Comparison of ENCODE assay signal across 26 cellular contexts in the genomic region with DNA sequence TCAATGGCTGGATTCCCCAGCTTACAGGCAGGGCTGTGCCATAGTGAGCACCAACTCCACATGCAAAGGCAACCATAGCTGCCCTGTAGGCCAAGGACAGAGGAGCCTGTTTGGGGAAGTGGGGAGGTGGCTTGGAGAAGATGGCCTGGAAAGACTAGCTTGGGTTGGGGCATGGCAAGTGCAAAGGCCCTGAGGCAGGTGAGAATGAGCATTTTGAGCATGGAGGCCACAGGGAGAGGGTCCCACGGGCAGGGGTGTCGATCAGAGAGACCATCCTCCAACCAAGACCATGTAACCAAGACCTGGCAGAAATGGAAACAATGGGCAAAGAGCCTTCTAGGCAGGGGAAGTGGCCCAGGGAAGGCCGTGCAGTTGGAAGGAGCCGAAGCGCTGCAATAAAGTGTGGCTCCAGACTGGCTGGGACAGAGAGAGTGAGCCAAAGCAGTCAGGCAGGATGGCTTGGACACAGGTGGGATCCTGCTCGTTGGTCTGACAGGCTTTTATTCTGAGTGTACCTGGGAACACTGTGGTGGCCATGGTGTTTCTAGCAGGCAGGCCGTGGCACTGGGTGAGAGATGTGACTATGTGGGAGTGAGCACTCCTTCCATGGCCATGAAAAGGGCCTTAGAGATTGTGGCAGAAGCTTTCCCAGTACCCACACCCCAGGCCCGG. TPM values are rescaled to one million over a fixed set of nuclear protein-coding genes. Genes with fewer than 3 reads are reported as not detected.
A peak's percentile ranks its signal among the peaks of the same experiment; 100 is the strongest.
DNase-seq lines count a peak whose midpoint lies in the region; ATAC-seq and TF ChIP-seq lines count a peak whose summit lies in the region.
"Had no signal": no experiment of that assay in that cellular context is flagged by ENCODE, and none has a peak within 500 bp of the region (broad histone marks: within the 10 kb centered on the region; RNA-seq: fewer than 3 reads in every experiment).

No MANE protein-coding gene starts in this region.

- H3K9ac ChIP-seq in mucosa of stomach (ENCODE audit: low read length), result peak overlapping the region; percentile 56

- no peaks in the 10 kb centered on the region for H3K27me3 ChIP-seq in mucosa of stomach (ENCODE audit: control insufficient read depth, insufficient read depth, low read length)
- H3K27me3 ChIP-seq in thyroid gland, result no peaks in the 10 kb centered on the region
- H3K27me3 ChIP-seq: esophagus squamous epithelium, tibial artery had no signal

- no peaks in the 10 kb centered on the region for H3K36me3 Mint-ChIP-seq in T-helper 2 cell treated with Interferon-gamma antibody and Interleukin-4, amounts not matched to agents 5 μg/mL and 100 μg/mL, for 36 hours (ENCODE audit: low read depth)
- H3K36me3 Mint-ChIP-seq in T-helper 17 cell (ENCODE audit: low read depth), result no peaks in the 10 kb centered on the region
- H3K36me3 Mint-ChIP-seq: mesothelial cell of epicardium had no signal

- TF ChIP-seq CTCF in thyroid gland (IDR thresholded peaks at IDR 0.05), result no peak

- peak overlapping the region; percentile 20 for H3K27ac Mint-ChIP-seq in T-helper 2 cell treated with Interferon-gamma antibody and Interleukin-4, amounts not matched to agents 5 μg/mL and 100 μg/mL, for 36 hours
- peak overlapping the region; percentile 77 for H3K27ac Mint-ChIP-seq in T-helper 17 cell

- DNase-seq in T-helper 2 cell treated with Interferon-gamma antibody and Interleukin-4, amounts not matched to agents 5 μg/mL and 100 μg/mL, for 36 hours (ENCODE audit: low spot score), result no peak
- DNase-seq in T-helper 2 cell, result no peak
- DNase-seq in T-helper 17 cell, result no peak
- peak; percentile 52 to 55 for DNase-seq in thyroid gland
- DNase-seq in amniotic stem cell (lab: John Stamatoyannopoulos, UW), result no peak
- no peak for DNase-seq in stimulated activated CD4-positive, alpha-beta T cell treated with anti-CD3 and anti-CD28 coated beads, Interleukin-1b, Interleukin-23, amount 100 ng/mL, for 48 hours
- DNase-seq: 8988T; activated CD4-positive, alpha-beta T cell treated with anti-CD3 and anti-CD28 coated beads for 1 hour; DMS 273 treated with DMSO at 0.1 percent for 48 hours; esophagus squamous epithelium; H9; left cardiac atrium; NCI-H1694; NCI-H345; retina; stimulated activated CD4-positive, alpha-beta T cell treated with anti-CD3 and anti-CD28 coated beads, Interleukin-12 subunit alpha, Interleukin-12 subunit beta, amount 100 ng/mL, for 4 hours had no signal

- H3K4me3 Mint-ChIP-seq in T-helper 2 cell treated with Interferon-gamma antibody and Interleukin-4, amounts not matched to agents 5 μg/mL and 100 μg/mL, for 36 hours, result no peak overlapping the region
- H3K4me3 Mint-ChIP-seq in T-helper 17 cell, result no peak overlapping the region
- H3K4me3 Mint-ChIP-seq: B cell, H9, mesothelial cell of epicardium, neural crest cell had no signal

- 85% methylated on average over 8 of the region's 8 CpGs for WGBS in thyroid gland, 2 donors

- H3K36me3 ChIP-seq in mucosa of stomach (ENCODE audit: control insufficient read depth, insufficient read depth, low read length) (no peaks in the 10 kb centered on the region), thyroid gland (no peaks in the 10 kb centered on the region)
- H3K36me3 ChIP-seq: cardiac muscle cell, esophagus squamous epithelium, tibial artery had no signal

- H3K27me3 Mint-ChIP-seq in T-helper 2 cell treated with Interferon-gamma antibody and Interleukin-4, amounts not matched to agents 5 μg/mL and 100 μg/mL, for 36 hours (ENCODE audit: low read depth), result peaks cover 5% of the 10 kb centered on the region
- no peaks in the 10 kb centered on the region for H3K27me3 Mint-ChIP-seq in T-helper 17 cell
- H3K27me3 Mint-ChIP-seq: B cell had no signal

- TF ChIP-seq POLR2A in thyroid gland (IDR thresholded peaks at IDR 0.05), result no peak

- H3K4me1 Mint-ChIP-seq in T-helper 2 cell treated with Interferon-gamma antibody and Interleukin-4, amounts not matched to agents 5 μg/mL and 100 μg/mL, for 36 hours (ENCODE audit: low read depth), result peaks cover 21% of the 10 kb centered on the region
- H3K4me1 Mint-ChIP-seq in T-helper 17 cell, result peaks cover 35% of the 10 kb centered on the region

- H3K9me3 ChIP-seq in T-helper 17 cell (ENCODE audit: control insufficient read depth, low read length, poor library complexity, severe bottlenecking) (no peaks in the 10 kb centered on the region), mucosa of stomach (ENCODE audit: control insufficient read depth, low read length) (no peaks in the 10 kb centered on the region), thyroid gland (no peaks in the 10 kb centered on the region)
- H3K9me3 ChIP-seq: esophagus squamous epithelium, tibial artery had no signal

- ATAC-seq in T-helper 17 cell, result no peak
- ATAC-seq in GM21390 (IDR thresholded peaks at IDR 0.05; ENCODE audit: unreplicated experiment), result no peak
- ATAC-seq: left cardiac atrium, Panc1 had no signal

- no peaks in the 10 kb centered on the region for H3K9me3 Mint-ChIP-seq in T-helper 2 cell treated with Interferon-gamma antibody and Interleukin-4, amounts not matched to agents 5 μg/mL and 100 μg/mL, for 36 hours
- H3K9me3 Mint-ChIP-seq: activated T-helper 2 cell treated with anti-CD3 and anti-CD28 coated beads, Interferon-gamma antibody, Interleukin-2, Interleukin-4, amounts not matched to agents 10 μg/mL and 5 μg/mL and 100 μg/mL, durations not matched to agents 14 hours and 24 hours and 36 hours; H9; neural crest cell had no signal

- H3K27ac ChIP-seq in thyroid gland, result peak overlapping the region; percentile 75 to 99 (median 84)
- H3K27ac ChIP-seq: cardiac muscle cell, tibial artery had no signal

- H3K4me3 ChIP-seq in mucosa of stomach (ENCODE audit: low read length), result no peak overlapping the region
- H3K4me3 ChIP-seq in thyroid gland (replicated peaks in 1 of 3), result no peak overlapping the region
- H3K4me3 ChIP-seq: cardiac muscle cell, esophagus squamous epithelium, tibial artery had no signal

- peaks cover 82% of the 10 kb centered on the region for H3K4me1 ChIP-seq in mucosa of stomach (ENCODE audit: control insufficient read depth, insufficient read depth, low read length)
- H3K4me1 ChIP-seq in thyroid gland, result peaks cover 25 to 45% of the 10 kb centered on the region in 2 donors

- intact Hi-C loops in thyroid gland (cut with DNase I), result no loop called here

RNA-seq across cellular contexts. Expression of a gene that starts 24.8 kb away (rescaled TPM):
- total RNA-seq in T-helper 17 cell (100 to 1,000 TPM; 268 to 269 TPM), thyroid gland (100 to 1,000 TPM; 130 to 244 (median 155) TPM)

RNA-seq across cellular contexts. Expression of a gene that starts 45.6 kb away (rescaled TPM):
- 1 to 10 TPM in 1 of 2 donors, not detected in 1; 1.1 TPM for total RNA-seq in T-helper 17 cell
- not detected for total RNA-seq in thyroid gland
- total RNA-seq: cardiac muscle cell, esophagus squamous epithelium, left cardiac atrium, mesothelial cell of epicardium, neural crest cell, SK-MEL-5 had no signal

Comparison
In these comparisons a context has a peak if more than half of its experiments do, and no peak if none do; other contexts are left out.
1. DNase-seq: peak in thyroid gland (2 of 2); none in T-helper 2 cell treated with Interferon-gamma antibody and Interleukin-4, amounts not matched to agents 5 μg/mL and 100 μg/mL, for 36 hours (single experiment), T-helper 2 cell (0 of 5), T-helper 17 cell (0 of 3), amniotic stem cell (single experiment) and stimulated activated CD4-positive, alpha-beta T cell treated with anti-CD3 and anti-CD28 coated beads, Interleukin-1b, Interleukin-23, amount 100 ng/mL, for 48 hours (single experiment).